In the genomic region with DNA sequence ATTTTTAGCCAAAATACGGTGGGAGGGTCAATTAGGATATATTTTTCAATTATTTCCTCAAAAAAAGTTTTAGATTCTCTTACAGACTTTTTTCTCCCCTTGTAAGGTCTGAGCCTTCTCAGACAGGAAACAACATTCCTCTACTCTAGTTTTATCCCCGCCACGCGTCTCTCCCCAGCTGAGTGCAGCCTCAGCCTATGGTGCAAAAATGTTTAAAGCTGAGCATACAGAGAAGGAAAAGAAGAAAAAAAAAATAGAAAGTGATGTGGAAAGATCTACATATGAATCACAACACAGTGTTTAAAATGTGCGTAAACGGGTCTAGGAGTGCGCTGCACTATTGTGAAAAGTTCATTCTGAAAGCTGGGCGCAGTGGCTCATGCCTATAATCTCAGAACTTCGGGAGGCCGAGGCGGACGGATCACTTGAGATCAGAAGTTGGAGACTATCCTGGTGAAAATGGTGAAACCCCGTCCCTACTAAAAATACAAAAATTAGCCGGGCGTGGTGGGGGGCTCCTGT, we compare ENCODE assay signal across 1 cellular context.
TF ChIP-seq lines count a peak whose summit lies in the region.

No MANE protein-coding gene starts in this region.

TF ChIP-seq in K562, 482 proteins besides CTCF, POLR2A, EP300 and RAD21:
- TF ChIP-seq ERF (CRISPR knock-in tag; IDR thresholded peaks at IDR 0.05) (no peak), FUS (optimal IDR thresholded peaks at IDR 0.05; ENCODE audit: low read depth, low read length) (no peak), RFX1 (IDR thresholded peaks at IDR 0.05) (no peak)
- TF ChIP-seq, protein P1, sequence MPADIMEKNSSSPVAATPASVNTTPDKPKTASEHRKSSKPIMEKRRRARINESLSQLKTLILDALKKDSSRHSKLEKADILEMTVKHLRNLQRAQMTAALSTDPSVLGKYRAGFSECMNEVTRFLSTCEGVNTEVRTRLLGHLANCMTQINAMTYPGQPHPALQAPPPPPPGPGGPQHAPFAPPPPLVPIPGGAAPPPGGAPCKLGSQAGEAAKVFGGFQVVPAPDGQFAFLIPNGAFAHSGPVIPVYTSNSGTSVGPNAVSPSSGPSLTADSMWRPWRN (IDR thresholded peaks at IDR 0.05; ENCODE audit: low read depth), result no peak
- TF ChIP-seq, protein P2, sequence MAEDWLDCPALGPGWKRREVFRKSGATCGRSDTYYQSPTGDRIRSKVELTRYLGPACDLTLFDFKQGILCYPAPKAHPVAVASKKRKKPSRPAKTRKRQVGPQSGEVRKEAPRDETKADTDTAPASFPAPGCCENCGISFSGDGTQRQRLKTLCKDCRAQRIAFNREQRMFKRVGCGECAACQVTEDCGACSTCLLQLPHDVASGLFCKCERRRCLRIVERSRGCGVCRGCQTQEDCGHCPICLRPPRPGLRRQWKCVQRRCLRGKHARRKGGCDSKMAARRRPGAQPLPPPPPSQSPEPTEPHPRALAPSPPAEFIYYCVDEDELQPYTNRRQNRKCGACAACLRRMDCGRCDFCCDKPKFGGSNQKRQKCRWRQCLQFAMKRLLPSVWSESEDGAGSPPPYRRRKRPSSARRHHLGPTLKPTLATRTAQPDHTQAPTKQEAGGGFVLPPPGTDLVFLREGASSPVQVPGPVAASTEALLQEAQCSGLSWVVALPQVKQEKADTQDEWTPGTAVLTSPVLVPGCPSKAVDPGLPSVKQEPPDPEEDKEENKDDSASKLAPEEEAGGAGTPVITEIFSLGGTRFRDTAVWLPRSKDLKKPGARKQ (CRISPR knock-in tag; IDR thresholded peaks at IDR 0.05), result 0 out of 2 replicates have a peak, but pooled peaks have one; percentile 20
- TF ChIP-seq, protein P3, sequence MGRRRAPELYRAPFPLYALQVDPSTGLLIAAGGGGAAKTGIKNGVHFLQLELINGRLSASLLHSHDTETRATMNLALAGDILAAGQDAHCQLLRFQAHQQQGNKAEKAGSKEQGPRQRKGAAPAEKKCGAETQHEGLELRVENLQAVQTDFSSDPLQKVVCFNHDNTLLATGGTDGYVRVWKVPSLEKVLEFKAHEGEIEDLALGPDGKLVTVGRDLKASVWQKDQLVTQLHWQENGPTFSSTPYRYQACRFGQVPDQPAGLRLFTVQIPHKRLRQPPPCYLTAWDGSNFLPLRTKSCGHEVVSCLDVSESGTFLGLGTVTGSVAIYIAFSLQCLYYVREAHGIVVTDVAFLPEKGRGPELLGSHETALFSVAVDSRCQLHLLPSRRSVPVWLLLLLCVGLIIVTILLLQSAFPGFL (CRISPR knock-in tag; IDR thresholded peaks at IDR 0.05), result no peak
- TF ChIP-seq, protein P4, sequence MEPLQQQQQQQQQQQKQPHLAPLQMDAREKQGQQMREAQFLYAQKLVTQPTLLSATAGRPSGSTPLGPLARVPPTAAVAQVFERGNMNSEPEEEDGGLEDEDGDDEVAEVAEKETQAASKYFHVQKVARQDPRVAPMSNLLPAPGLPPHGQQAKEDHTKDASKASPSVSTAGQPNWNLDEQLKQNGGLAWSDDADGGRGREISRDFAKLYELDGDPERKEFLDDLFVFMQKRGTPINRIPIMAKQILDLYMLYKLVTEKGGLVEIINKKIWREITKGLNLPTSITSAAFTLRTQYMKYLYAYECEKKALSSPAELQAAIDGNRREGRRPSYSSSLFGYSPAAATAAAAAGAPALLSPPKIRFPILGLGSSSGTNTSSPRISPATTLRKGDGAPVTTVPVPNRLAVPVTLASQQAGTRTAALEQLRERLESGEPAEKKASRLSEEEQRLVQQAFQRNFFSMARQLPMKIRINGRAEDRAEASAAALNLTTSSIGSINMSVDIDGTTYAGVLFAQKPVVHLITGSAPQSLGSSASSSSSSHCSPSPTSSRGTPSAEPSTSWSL (CRISPR knock-in tag; IDR thresholded peaks at IDR 0.05; ENCODE audit: borderline replicate concordance), result no peak
- TF ChIP-seq, protein P5, sequence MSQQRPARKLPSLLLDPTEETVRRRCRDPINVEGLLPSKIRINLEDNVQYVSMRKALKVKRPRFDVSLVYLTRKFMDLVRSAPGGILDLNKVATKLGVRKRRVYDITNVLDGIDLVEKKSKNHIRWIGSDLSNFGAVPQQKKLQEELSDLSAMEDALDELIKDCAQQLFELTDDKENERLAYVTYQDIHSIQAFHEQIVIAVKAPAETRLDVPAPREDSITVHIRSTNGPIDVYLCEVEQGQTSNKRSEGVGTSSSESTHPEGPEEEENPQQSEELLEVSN (IDR thresholded peaks at IDR 0.05; ENCODE audit: borderline replicate concordance in 1 of 2, extremely low read depth in 1 of 2, insufficient read depth in 1 of 2, insufficient read length in 1 of 2, low read depth in 1 of 2, low read length in 1 of 2, poor library complexity in 1 of 2, severe bottlenecking in 1 of 2), result no peak
- TF ChIP-seq, protein P6, sequence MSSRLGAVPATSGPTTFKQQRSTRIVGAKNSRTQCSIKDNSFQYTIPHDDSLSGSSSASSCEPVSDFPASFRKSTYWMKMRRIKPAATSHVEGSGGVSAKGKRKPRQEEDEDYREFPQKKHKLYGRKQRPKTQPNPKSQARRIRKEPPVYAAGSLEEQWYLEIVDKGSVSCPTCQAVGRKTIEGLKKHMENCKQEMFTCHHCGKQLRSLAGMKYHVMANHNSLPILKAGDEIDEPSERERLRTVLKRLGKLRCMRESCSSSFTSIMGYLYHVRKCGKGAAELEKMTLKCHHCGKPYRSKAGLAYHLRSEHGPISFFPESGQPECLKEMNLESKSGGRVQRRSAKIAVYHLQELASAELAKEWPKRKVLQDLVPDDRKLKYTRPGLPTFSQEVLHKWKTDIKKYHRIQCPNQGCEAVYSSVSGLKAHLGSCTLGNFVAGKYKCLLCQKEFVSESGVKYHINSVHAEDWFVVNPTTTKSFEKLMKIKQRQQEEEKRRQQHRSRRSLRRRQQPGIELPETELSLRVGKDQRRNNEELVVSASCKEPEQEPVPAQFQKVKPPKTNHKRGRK (tag; IDR thresholded peaks at IDR 0.05), result peak; percentile 54
TF ChIP-seq in K562: peak in this region for 2.
